In the genomic region with DNA sequence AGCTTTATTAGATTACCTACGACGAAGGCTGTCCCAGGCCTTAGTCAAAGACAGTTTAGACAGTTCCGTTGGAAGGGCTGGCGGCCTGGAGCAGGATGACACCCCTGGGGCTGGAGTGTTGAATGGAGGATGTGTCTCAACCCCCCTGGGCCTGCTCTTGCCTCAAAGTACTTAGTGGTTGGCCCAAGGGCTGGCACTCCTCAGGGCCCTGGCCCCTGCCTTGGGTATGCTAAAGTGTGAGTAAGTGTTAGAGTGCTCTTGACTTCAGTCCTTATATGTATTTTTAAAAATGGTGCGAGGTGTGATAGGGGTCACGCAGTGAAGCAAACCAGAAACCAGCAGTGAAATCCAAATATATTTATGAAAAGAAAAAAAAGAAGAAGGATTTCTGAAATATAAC, we compare ENCODE assay signal across 10 cellular contexts.
"Had no signal": no experiment of that assay in that cellular context is flagged by ENCODE, and none has a peak within 500 bp of the region (broad histone marks: within the 10 kb centered on the region; RNA-seq: fewer than 3 reads in every experiment).

No MANE protein-coding gene starts in this region.

- ATAC-seq: HCT116, HepG2 had no signal

- DNase-seq: GM23248, GOT3, H7, HFFc6, KBM-7 had no signal

- H3K9me3 ChIP-seq: HAP-1 had no signal

- H3K27ac ChIP-seq: GM23248, HL-60 had no signal

- FAIRE-seq: HepG2 had no signal

- H3K27ac Mint-ChIP-seq: HFFc6, IgD-negative memory B cell had no signal

- H3K36me3 ChIP-seq: HAP-1 had no signal

- H3K27me3 Mint-ChIP-seq: IgD-negative memory B cell had no signal

- H3K9me3 Mint-ChIP-seq: HFFc6, IgD-negative memory B cell had no signal

- H3K4me3 ChIP-seq: GM23248, HAP-1 had no signal

- H3K4me3 Mint-ChIP-seq: HFFc6, IgD-negative memory B cell had no signal

- H3K4me1 Mint-ChIP-seq: IgD-negative memory B cell had no signal
